In genomic region chr12:21350975-21351374, GRCh38 we compare ENCODE assay signal across 1 cellular context.
TF ChIP-seq lines count a peak whose summit lies in the region.

No MANE protein-coding gene starts in this region.

TF ChIP-seq in K562, 482 proteins besides CTCF, POLR2A, EP300 and RAD21 (continued from another document and continues in another):
- TF ChIP-seq, protein P1, sequence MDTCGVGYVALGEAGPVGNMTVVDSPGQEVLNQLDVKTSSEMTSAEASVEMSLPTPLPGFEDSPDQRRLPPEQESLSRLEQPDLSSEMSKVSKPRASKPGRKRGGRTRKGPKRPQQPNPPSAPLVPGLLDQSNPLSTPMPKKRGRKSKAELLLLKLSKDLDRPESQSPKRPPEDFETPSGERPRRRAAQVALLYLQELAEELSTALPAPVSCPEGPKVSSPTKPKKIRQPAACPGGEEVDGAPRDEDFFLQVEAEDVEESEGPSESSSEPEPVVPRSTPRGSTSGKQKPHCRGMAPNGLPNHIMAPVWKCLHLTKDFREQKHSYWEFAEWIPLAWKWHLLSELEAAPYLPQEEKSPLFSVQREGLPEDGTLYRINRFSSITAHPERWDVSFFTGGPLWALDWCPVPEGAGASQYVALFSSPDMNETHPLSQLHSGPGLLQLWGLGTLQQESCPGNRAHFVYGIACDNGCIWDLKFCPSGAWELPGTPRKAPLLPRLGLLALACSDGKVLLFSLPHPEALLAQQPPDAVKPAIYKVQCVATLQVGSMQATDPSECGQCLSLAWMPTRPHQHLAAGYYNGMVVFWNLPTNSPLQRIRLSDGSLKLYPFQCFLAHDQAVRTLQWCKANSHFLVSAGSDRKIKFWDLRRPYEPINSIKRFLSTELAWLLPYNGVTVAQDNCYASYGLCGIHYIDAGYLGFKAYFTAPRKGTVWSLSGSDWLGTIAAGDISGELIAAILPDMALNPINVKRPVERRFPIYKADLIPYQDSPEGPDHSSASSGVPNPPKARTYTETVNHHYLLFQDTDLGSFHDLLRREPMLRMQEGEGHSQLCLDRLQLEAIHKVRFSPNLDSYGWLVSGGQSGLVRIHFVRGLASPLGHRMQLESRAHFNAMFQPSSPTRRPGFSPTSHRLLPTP (IDR thresholded peaks at IDR 0.05; ENCODE audit: borderline replicate concordance, extremely low read depth, insufficient read length): no peak
- TF ChIP-seq ZNF316 (IDR thresholded peaks at IDR 0.05) (peak; percentile 89), ZNF644 (tag; IDR thresholded peaks at IDR 0.05; ENCODE audit: low read depth) (peak; percentile 31; the same call in 1 of the 2 replicates), STAT5A (IDR thresholded peaks at IDR 0.05; ENCODE audit: borderline replicate concordance, low read length) (peak; percentile 15; the same call in 1 of the 2 replicates), TAF15 (IDR thresholded peaks at IDR 0.05; ENCODE audit: low read depth, low read length) (no peak), SMAD1 (IDR thresholded peaks at IDR 0.05; ENCODE audit: low read depth, low read length, partially characterized antibody) (no peak), MIER1 (IDR thresholded peaks at IDR 0.05; ENCODE audit: low read depth) (no peak), FOXK2 (conservative IDR thresholded peaks at IDR 0.05 in 1 of 2, IDR thresholded peaks at IDR 0.05 in 1 of 2; ENCODE audit: low read depth in 2 of 2) (peak; percentile 85 to 89), FOXP1 (CRISPR knock-in tag; IDR thresholded peaks at IDR 0.05) (peak; percentile 67; the same call in 1 of the 2 replicates), BACH1 (tag; IDR thresholded peaks at IDR 0.05) (peak; percentile 21; the same call in 1 of the 2 replicates), SMC3 (conservative IDR thresholded peaks at IDR 0.05; ENCODE audit: insufficient read depth, low read depth, low read length) (no peak), SLC30A9 (CRISPR knock-in tag; IDR thresholded peaks at IDR 0.05) (no peak), GABPB2 (CRISPR knock-in tag; conservative IDR thresholded peaks at IDR 0.05) (no peak), HDAC2 (IDR thresholded peaks at IDR 0.05) (0 out of 2 replicates have a peak, but pooled peaks have one; percentile 17), SMARCB1 (IDR thresholded peaks at IDR 0.05; ENCODE audit: insufficient read length, low read depth) (no peak), NCOA4 (IDR thresholded peaks at IDR 0.05; ENCODE audit: partially characterized antibody) (no peak), CHD4 (IDR thresholded peaks at IDR 0.05; ENCODE audit: insufficient read depth, insufficient replicate concordance, low read depth, low read length, poor library complexity, severe bottlenecking) (no peak), CCAR2 (IDR thresholded peaks at IDR 0.05; ENCODE audit: low read depth, low read length) (no peak), BHLHE40 (IDR thresholded peaks at IDR 0.05; ENCODE audit: low read length) (peak; percentile 12; the same call in 1 of the 2 replicates), TCF3 (CRISPR knock-in tag; IDR thresholded peaks at IDR 0.05) (peak; percentile 75), ZNF696 (CRISPR knock-in tag; conservative IDR thresholded peaks at IDR 0.05) (no peak), TAL1 (IDR thresholded peaks at IDR 0.05) (peak; percentile 74), MAFK (IDR thresholded peaks at IDR 0.05; ENCODE audit: low read length) (peak; percentile 84), RNF2 (IDR thresholded peaks at IDR 0.05) (peak; percentile 36; the same call in 1 of the 2 replicates), LEF1 (IDR thresholded peaks at IDR 0.05) (peak; percentile 91), TCF7L2 (IDR thresholded peaks at IDR 0.05; ENCODE audit: low read depth, low read length) (no peak), ZBTB17 (CRISPR knock-in tag; IDR thresholded peaks at IDR 0.05) (no peak), L3MBTL2 (IDR thresholded peaks at IDR 0.05) (0 out of 2 replicates have a peak, but pooled peaks have one; percentile 21), FOXA1 (IDR thresholded peaks at IDR 0.05; ENCODE audit: borderline replicate concordance) (peak; percentile 97), EHMT2 (IDR thresholded peaks at IDR 0.05) (peak; percentile 52; the same call in 1 of the 2 replicates), BRCA1 (IDR thresholded peaks at IDR 0.05) (no peak), BRCA1 (CRISPR knock-in tag; IDR thresholded peaks at IDR 0.05) (no peak), CBFA2T3 (IDR thresholded peaks at IDR 0.05) (peak; percentile 78), MCM5 (IDR thresholded peaks at IDR 0.05; ENCODE audit: low read depth) (no peak), SPI1 (IDR thresholded peaks at IDR 0.05; ENCODE audit: borderline replicate concordance, low read depth, low read length) (no peak), CBX3 (IDR thresholded peaks at IDR 0.05; ENCODE audit: borderline replicate concordance in 1 of 2, low read length in 2 of 2) (peak in 1 of 2 experiments; percentile 16; a peak in 1 of 3 replicates), NCOA1 (IDR thresholded peaks at IDR 0.05; ENCODE audit: low read depth) (peak; percentile 40; the same call in 1 of the 2 replicates), FOS (IDR thresholded peaks at IDR 0.05; ENCODE audit: extremely low read depth, insufficient read length) (no peak), GTF2A2 (tag; IDR thresholded peaks at IDR 0.05) (no peak), CCNT2 (IDR thresholded peaks at IDR 0.05; ENCODE audit: borderline replicate concordance, extremely low read depth, insufficient read length, low read depth, low read length) (peak; percentile 70), ZNF24 (IDR thresholded peaks at IDR 0.05) (no peak), POLR2AphosphoS2 (IDR thresholded peaks at IDR 0.05; ENCODE audit: low read length) (no peak), HDAC3 (IDR thresholded peaks at IDR 0.05; ENCODE audit: borderline replicate concordance, partially characterized antibody) (peak; percentile 72), CUX1 (CRISPR knock-in tag; IDR thresholded peaks at IDR 0.05) (0 out of 2 replicates have a peak, but pooled peaks have one; percentile 28), SREBF1 (IDR thresholded peaks at IDR 0.05; ENCODE audit: borderline replicate concordance, low read depth, low read length) (no peak), PHF21A (IDR thresholded peaks at IDR 0.05; ENCODE audit: borderline replicate concordance, low read depth) (no peak), MAFG (tag; conservative IDR thresholded peaks at IDR 0.05) (peak; percentile 89), ZEB2 (IDR thresholded peaks at IDR 0.05) (no peak), TSC22D4 (tag; IDR thresholded peaks at IDR 0.05) (no peak), CREM (IDR thresholded peaks at IDR 0.05; ENCODE audit: low read depth) (peak; percentile 36; the same call in 1 of the 2 replicates), RBFOX2 (IDR thresholded peaks at IDR 0.05; ENCODE audit: low read depth, low read length) (no peak), DPF2 (IDR thresholded peaks at IDR 0.05) (peak; percentile 90), JUN (IDR thresholded peaks at IDR 0.05; ENCODE audit: borderline replicate concordance, low read depth, low read length) (no peak), JUN (CRISPR knock-in tag; IDR thresholded peaks at IDR 0.05; ENCODE audit: borderline replicate concordance) (no peak), NCOA2 (IDR thresholded peaks at IDR 0.05; ENCODE audit: partially characterized antibody in 2 of 2) (no peak), KDM1A (IDR thresholded peaks at IDR 0.05) (peak; percentile 49 to 67; a peak in 3 of 4 replicates), HCFC1 (IDR thresholded peaks at IDR 0.05; ENCODE audit: low read depth, low read length) (no peak), HLTF (IDR thresholded peaks at IDR 0.05) (no peak), HIVEP1 (CRISPR knock-in tag; IDR thresholded peaks at IDR 0.05) (no peak), FOXM1 (IDR thresholded peaks at IDR 0.05; ENCODE audit: low read depth) (0 out of 2 replicates have a peak, but pooled peaks have one; percentile 29), FOXM1 (CRISPR knock-in tag; IDR thresholded peaks at IDR 0.05; ENCODE audit: low read depth) (no peak)
- TF ChIP-seq, protein P2, sequence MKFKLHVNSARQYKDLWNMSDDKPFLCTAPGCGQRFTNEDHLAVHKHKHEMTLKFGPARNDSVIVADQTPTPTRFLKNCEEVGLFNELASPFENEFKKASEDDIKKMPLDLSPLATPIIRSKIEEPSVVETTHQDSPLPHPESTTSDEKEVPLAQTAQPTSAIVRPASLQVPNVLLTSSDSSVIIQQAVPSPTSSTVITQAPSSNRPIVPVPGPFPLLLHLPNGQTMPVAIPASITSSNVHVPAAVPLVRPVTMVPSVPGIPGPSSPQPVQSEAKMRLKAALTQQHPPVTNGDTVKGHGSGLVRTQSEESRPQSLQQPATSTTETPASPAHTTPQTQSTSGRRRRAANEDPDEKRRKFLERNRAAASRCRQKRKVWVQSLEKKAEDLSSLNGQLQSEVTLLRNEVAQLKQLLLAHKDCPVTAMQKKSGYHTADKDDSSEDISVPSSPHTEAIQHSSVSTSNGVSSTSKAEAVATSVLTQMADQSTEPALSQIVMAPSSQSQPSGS (CRISPR knock-in tag; IDR thresholded peaks at IDR 0.05): no peak
- TF ChIP-seq, protein P3, sequence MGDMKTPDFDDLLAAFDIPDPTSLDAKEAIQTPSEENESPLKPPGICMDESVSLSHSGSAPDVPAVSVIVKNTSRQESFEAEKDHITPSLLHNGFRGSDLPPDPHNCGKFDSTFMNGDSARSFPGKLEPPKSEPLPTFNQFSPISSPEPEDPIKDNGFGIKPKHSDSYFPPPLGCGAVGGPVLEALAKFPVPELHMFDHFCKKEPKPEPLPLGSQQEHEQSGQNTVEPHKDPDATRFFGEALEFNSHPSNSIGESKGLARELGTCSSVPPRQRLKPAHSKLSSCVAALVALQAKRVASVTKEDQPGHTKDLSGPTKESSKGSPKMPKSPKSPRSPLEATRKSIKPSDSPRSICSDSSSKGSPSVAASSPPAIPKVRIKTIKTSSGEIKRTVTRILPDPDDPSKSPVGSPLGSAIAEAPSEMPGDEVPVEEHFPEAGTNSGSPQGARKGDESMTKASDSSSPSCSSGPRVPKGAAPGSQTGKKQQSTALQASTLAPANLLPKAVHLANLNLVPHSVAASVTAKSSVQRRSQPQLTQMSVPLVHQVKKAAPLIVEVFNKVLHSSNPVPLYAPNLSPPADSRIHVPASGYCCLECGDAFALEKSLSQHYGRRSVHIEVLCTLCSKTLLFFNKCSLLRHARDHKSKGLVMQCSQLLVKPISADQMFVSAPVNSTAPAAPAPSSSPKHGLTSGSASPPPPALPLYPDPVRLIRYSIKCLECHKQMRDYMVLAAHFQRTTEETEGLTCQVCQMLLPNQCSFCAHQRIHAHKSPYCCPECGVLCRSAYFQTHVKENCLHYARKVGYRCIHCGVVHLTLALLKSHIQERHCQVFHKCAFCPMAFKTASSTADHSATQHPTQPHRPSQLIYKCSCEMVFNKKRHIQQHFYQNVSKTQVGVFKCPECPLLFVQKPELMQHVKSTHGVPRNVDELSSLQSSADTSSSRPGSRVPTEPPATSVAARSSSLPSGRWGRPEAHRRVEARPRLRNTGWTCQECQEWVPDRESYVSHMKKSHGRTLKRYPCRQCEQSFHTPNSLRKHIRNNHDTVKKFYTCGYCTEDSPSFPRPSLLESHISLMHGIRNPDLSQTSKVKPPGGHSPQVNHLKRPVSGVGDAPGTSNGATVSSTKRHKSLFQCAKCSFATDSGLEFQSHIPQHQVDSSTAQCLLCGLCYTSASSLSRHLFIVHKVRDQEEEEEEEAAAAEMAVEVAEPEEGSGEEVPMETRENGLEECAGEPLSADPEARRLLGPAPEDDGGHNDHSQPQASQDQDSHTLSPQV (IDR thresholded peaks at IDR 0.05): peak; percentile 65; the same call in 1 of the 2 replicates
- TF ChIP-seq, protein P4, sequence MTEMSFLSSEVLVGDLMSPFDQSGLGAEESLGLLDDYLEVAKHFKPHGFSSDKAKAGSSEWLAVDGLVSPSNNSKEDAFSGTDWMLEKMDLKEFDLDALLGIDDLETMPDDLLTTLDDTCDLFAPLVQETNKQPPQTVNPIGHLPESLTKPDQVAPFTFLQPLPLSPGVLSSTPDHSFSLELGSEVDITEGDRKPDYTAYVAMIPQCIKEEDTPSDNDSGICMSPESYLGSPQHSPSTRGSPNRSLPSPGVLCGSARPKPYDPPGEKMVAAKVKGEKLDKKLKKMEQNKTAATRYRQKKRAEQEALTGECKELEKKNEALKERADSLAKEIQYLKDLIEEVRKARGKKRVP (CRISPR knock-in tag; IDR thresholded peaks at IDR 0.05): no peak
- TF ChIP-seq, protein P5, sequence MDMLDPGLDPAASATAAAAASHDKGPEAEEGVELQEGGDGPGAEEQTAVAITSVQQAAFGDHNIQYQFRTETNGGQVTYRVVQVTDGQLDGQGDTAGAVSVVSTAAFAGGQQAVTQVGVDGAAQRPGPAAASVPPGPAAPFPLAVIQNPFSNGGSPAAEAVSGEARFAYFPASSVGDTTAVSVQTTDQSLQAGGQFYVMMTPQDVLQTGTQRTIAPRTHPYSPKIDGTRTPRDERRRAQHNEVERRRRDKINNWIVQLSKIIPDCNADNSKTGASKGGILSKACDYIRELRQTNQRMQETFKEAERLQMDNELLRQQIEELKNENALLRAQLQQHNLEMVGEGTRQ (CRISPR knock-in tag; IDR thresholded peaks at IDR 0.05): no peak
